In genomic region chr1:17119744-17120482, GRCh38 we compare ENCODE assay signal across 9 cellular contexts. TPM values are rescaled to one million over a fixed set of nuclear protein-coding genes. Genes with fewer than 3 reads are reported as not detected.
A peak's percentile ranks its signal among the peaks of the same experiment; 100 is the strongest.
DNase-seq lines count a peak whose midpoint lies in the region; ATAC-seq and TF ChIP-seq lines count a peak whose summit lies in the region.
"Had no signal": no experiment of that assay in that cellular context is flagged by ENCODE, and none has a peak within 500 bp of the region (broad histone marks: within the 10 kb centered on the region; RNA-seq: fewer than 3 reads in every experiment).

No MANE protein-coding gene starts in this region.

- H3K4me3 ChIP-seq in SJCRH30 = no peak overlapping the region
- peak overlapping the region; percentile 76 for H3K4me3 ChIP-seq in iPS-20b (ENCODE audit: low read length)
- peak overlapping the region; percentile 31 to 55 for H3K4me3 ChIP-seq in testis

- H3K27ac Mint-ChIP-seq in activated T-cell treated with anti-CD3 and anti-CD28 coated beads, Interleukin-2, amount 50 U/mL, for 72 hours = no peak overlapping the region
- H3K27ac Mint-ChIP-seq in activated T-cell treated with anti-CD3 and anti-CD28 coated beads, Interleukin-2, amount 50 U/mL, for 24 hours = no peak overlapping the region

- H3K27ac ChIP-seq in SJCRH30 (no peak overlapping the region; the same call in 1 of the 2 replicates), iPS-20b (ENCODE audit: low read length) (no peak overlapping the region), testis (no peak overlapping the region)
- H3K27ac ChIP-seq: C4-2B had no signal

- 37 to 59% methylated on average over 20 of the region's 20 CpGs for WGBS in testis, 2 donors

- no peaks in the 10 kb centered on the region for H3K9me3 Mint-ChIP-seq in activated T-cell treated with anti-CD3 and anti-CD28 coated beads, Interleukin-2, amount 50 U/mL, for 72 hours
- no peaks in the 10 kb centered on the region for H3K9me3 Mint-ChIP-seq in activated T-cell treated with anti-CD3 and anti-CD28 coated beads, Interleukin-2, amount 50 U/mL, for 24 hours

- peak overlapping the region; percentile 18 to 34 for H3K4me3 Mint-ChIP-seq in activated T-cell treated with anti-CD3 and anti-CD28 coated beads, Interleukin-2, amount 50 U/mL, for 72 hours
- H3K4me3 Mint-ChIP-seq in activated T-cell treated with anti-CD3 and anti-CD28 coated beads, Interleukin-2, amount 50 U/mL, for 24 hours = no peak overlapping the region

- no peak for DNase-seq in activated T-cell treated with anti-CD3 and anti-CD28 coated beads, Interleukin-2, amount 50 U/mL, for 72 hours
- DNase-seq in activated T-cell treated with anti-CD3 and anti-CD28 coated beads, Interleukin-2, amount 50 U/mL, for 24 hours = no peak
- DNase-seq in SJCRH30 (peak; percentile 60 to 61), testis (no peak), D341Med (ENCODE audit: low spot score) (no peak), GM19240 (ENCODE audit: insufficient read length, low spot score) (no peak)

- H3K27me3 ChIP-seq in SJCRH30 = no peaks in the 10 kb centered on the region
- peaks cover 58% of the 10 kb centered on the region for H3K27me3 ChIP-seq in iPS-20b (ENCODE audit: insufficient read depth, low read length)
- H3K27me3 ChIP-seq in testis = no peaks in the 10 kb centered on the region

- TF ChIP-seq POLR2A in testis (IDR thresholded peaks at IDR 0.05) = no peak

- H3K4me1 Mint-ChIP-seq in activated T-cell treated with anti-CD3 and anti-CD28 coated beads, Interleukin-2, amount 50 U/mL, for 72 hours (ENCODE audit: low read depth) = peaks cover 4% of the 10 kb centered on the region
- peaks cover 7% of the 10 kb centered on the region for H3K4me1 Mint-ChIP-seq in activated T-cell treated with anti-CD3 and anti-CD28 coated beads, Interleukin-2, amount 50 U/mL, for 24 hours (ENCODE audit: low read depth)

- H3K9ac ChIP-seq in iPS-20b (ENCODE audit: low read depth, low read length) = no peak overlapping the region

- peaks cover 43% of the 10 kb centered on the region for H3K27me3 Mint-ChIP-seq in activated T-cell treated with anti-CD3 and anti-CD28 coated beads, Interleukin-2, amount 50 U/mL, for 72 hours (ENCODE audit: low read depth)
- peaks cover 66% of the 10 kb centered on the region for H3K27me3 Mint-ChIP-seq in activated T-cell treated with anti-CD3 and anti-CD28 coated beads, Interleukin-2, amount 50 U/mL, for 24 hours

- H3K36me3 Mint-ChIP-seq in activated T-cell treated with anti-CD3 and anti-CD28 coated beads, Interleukin-2, amount 50 U/mL, for 72 hours (ENCODE audit: insufficient read depth in 2 of 2) = no peaks in the 10 kb centered on the region
- no peaks in the 10 kb centered on the region for H3K36me3 Mint-ChIP-seq in activated T-cell treated with anti-CD3 and anti-CD28 coated beads, Interleukin-2, amount 50 U/mL, for 24 hours (ENCODE audit: low read depth)

- intact Hi-C loops in testis (cut with DNase I; ENCODE audit: low total_unique reads) = no loop called here

- no peak for ATAC-seq in activated T-cell treated with anti-CD3 and anti-CD28 coated beads, Interleukin-2, amount 50 U/mL, for 72 hours (replicated peaks in 1 of 2)
- ATAC-seq in GM18868 (IDR thresholded peaks at IDR 0.05; ENCODE audit: unreplicated experiment) = no peak

- H3K36me3 ChIP-seq in SJCRH30 = no peaks in the 10 kb centered on the region
- no peaks in the 10 kb centered on the region for H3K36me3 ChIP-seq in iPS-20b (ENCODE audit: insufficient read depth, low read depth, low read length)
- no peaks in the 10 kb centered on the region for H3K36me3 ChIP-seq in testis (ENCODE audit: low read depth, missing control alignments)

- peaks cover 68% of the 10 kb centered on the region for H3K4me1 ChIP-seq in SJCRH30
- H3K4me1 ChIP-seq in iPS-20b (ENCODE audit: insufficient read depth, low read length) = peaks cover 3% of the 10 kb centered on the region; the same call in 1 of the 2 replicates
- H3K4me1 ChIP-seq in testis = peaks cover 7% of the 10 kb centered on the region

- H3K9me3 ChIP-seq in SJCRH30 (replicated peaks) = no peaks in the 10 kb centered on the region
- H3K9me3 ChIP-seq in iPS-20b (ENCODE audit: insufficient read depth, low read depth, low read length) = no peaks in the 10 kb centered on the region
- no peaks in the 10 kb centered on the region for H3K9me3 ChIP-seq in testis

- TF ChIP-seq CTCF in testis (IDR thresholded peaks at IDR 0.05) = no peak

RNA-seq across cellular contexts. Expression of gene PADI2, which starts 0.7 kb away (rescaled TPM):
- total RNA-seq in activated T-cell treated with anti-CD3 and anti-CD28 coated beads, Interleukin-2, amount 50 U/mL, for 72 hours = under 1 TPM; 0.10 to 0.14 TPM
- 4.3 and 4.6 TPM in 2 replicates for total RNA-seq in SJCRH30 (2014; rRNA removed; shearing (Covaris generic))
- total RNA-seq in testis = 1 to 10 TPM in 1 of 2 donors, under 1 TPM in 1; 0.99 to 1.1 TPM
- polyA plus RNA-seq in testis (ENCODE audit: insufficient read depth, low read depth, low replicate concordance) = 3.2 TPM

Comparison
In these comparisons a context has a peak if more than half of its experiments do, and no peak if none do; other contexts are left out.
1. DNase-seq: peak in SJCRH30 (2 of 2); none in activated T-cell treated with anti-CD3 and anti-CD28 coated beads, Interleukin-2, amount 50 U/mL, for 72 hours (0 of 2), activated T-cell treated with anti-CD3 and anti-CD28 coated beads, Interleukin-2, amount 50 U/mL, for 24 hours (single experiment), testis (single experiment), D341Med (single experiment) and GM19240 (single experiment).